28 cellular contexts compared by ENCODE assay signal in genomic region chr19:32368781-32369180, GRCh38.
"Had no signal": no experiment of that assay in that cellular context is flagged by ENCODE, and none has a peak within 500 bp of the region (broad histone marks: within the 10 kb centered on the region; RNA-seq: fewer than 3 reads in every experiment).

No MANE protein-coding gene starts in this region.

- H3K9me3 ChIP-seq: colonic mucosa, gastrocnemius medialis, prostate gland, right atrium auricular region, stomach, thyroid gland had no signal

- H3K27ac Mint-ChIP-seq: dendritic cell treated with granulocyte-macrophage colony-stimulating factor and Interleukin-4, amounts not matched to agents 40 ng/mL and 50 ng/mL, for 4 days; endodermal cell had no signal

- H3K9me3 Mint-ChIP-seq: dendritic cell treated with granulocyte-macrophage colony-stimulating factor and Interleukin-4, amounts not matched to agents 40 ng/mL and 50 ng/mL, for 4 days; memory B cell had no signal

- H3K4me3 Mint-ChIP-seq: dendritic cell treated with granulocyte-macrophage colony-stimulating factor and Interleukin-4, amounts not matched to agents 40 ng/mL and 50 ng/mL, for 4 days; endodermal cell; memory B cell; naive B cell; nephron progenitor cell had no signal

- H3K27me3 Mint-ChIP-seq: memory B cell, naive B cell had no signal

- H3K36me3 ChIP-seq: colonic mucosa, prostate gland had no signal

- FAIRE-seq: keratinocyte had no signal

- H3K27ac ChIP-seq: colonic mucosa, epithelial cell of prostate, prostate gland, stomach, thyroid gland had no signal

- H3K27me3 ChIP-seq: colonic mucosa, gastrocnemius medialis, right atrium auricular region, stomach, thyroid gland had no signal

- H3K4me2 ChIP-seq: smooth muscle cell had no signal

- DNase-seq: colonic mucosa; effector CD8-positive, alpha-beta T cell; endodermal cell; foreskin fibroblast; gastrocnemius medialis; head of caudate nucleus; left ventricle myocardium superior; naive B cell; nephron progenitor cell; nucleus accumbens; stimulated activated CD4-positive, alpha-beta T cell treated with anti-CD3 and anti-CD28 coated beads, Interleukin-12 subunit alpha, Interleukin-12 subunit beta, amount 100 ng/mL, for 4 hours; stimulated activated CD4-positive, alpha-beta T cell treated with anti-CD3 and anti-CD28 coated beads, Interleukin-1b, Interleukin-23, amount 100 ng/mL, for 48 hours; stimulated activated CD4-positive, alpha-beta T cell treated with anti-CD3 and anti-CD28 coated beads, Interleukin-4, amount 100 ng/mL, for 1 hour; stimulated activated CD8-positive, alpha-beta memory T cell treated with anti-CD3 and anti-CD28 coated beads, Interleukin-4, amount 100 ng/mL, for 48 hours; stimulated activated naive CD4-positive, alpha-beta T cell treated with Interleukin-2 at 50 U/mL for 16 hours; stomach; trophoblast cell had no signal

- ATAC-seq: esophagus mucosa, gastrocnemius medialis, sciatic nerve had no signal

- H3K4me3 ChIP-seq: colonic mucosa, gastrocnemius medialis, lung, prostate gland, right atrium auricular region, smooth muscle cell, stomach, thyroid gland had no signal

- H3K4me1 Mint-ChIP-seq: endodermal cell had no signal
